ENCODE assay signal across 15 cellular contexts in genomic region chr1:68015369-68015768, GRCh38. TPM values are rescaled to one million over a fixed set of nuclear protein-coding genes. Genes with fewer than 3 reads are reported as not detected.
"Had no signal": no experiment of that assay in that cellular context is flagged by ENCODE, and none has a peak within 500 bp of the region (broad histone marks: within the 10 kb centered on the region; RNA-seq: fewer than 3 reads in every experiment).

No MANE protein-coding gene starts in this region.

- H3K4me3 ChIP-seq: gastrocnemius medialis had no signal

- ATAC-seq: effector memory CD8-positive, alpha-beta T cell; gastrocnemius medialis; left lobe of liver had no signal

- H3K27me3 ChIP-seq: brain microvascular endothelial cell, gastrocnemius medialis had no signal

- H3K36me3 ChIP-seq: brain microvascular endothelial cell, gastrocnemius medialis had no signal

- H3K9me3 ChIP-seq: gastrocnemius medialis had no signal

- H3K27ac ChIP-seq: brain microvascular endothelial cell, gastrocnemius medialis had no signal

- H3K4me1 ChIP-seq: gastrocnemius medialis had no signal

- DNase-seq: activated CD4-positive, alpha-beta T cell treated with anti-CD3 and anti-CD28 coated beads, Interleukin-2, amount 10 ng/mL, durations not matched to agents 7 days and 5 days; activated CD8-positive, alpha-beta memory T cell treated with anti-CD3 and anti-CD28 coated beads, Interleukin-2, amount 50 U/mL, for 48 hours; activated gamma-delta T cell treated with Interleukin-2 at 50 U/mL for 16 hours; amygdala; brain microvascular endothelial cell; cerebellar nuclear complex; effector memory CD8-positive, alpha-beta T cell; gastrocnemius medialis; islet precursor cell; naive B cell; stimulated activated CD4-positive, alpha-beta T cell treated with anti-CD3 and anti-CD28 coated beads, Interleukin-15, amount 100 ng/mL, for 24 hours; stimulated activated CD4-positive, alpha-beta T cell treated with anti-CD3 and anti-CD28 coated beads, Interleukin-4, amount 100 ng/mL, for 1 hour; stimulated activated naive CD4-positive, alpha-beta T cell treated with Interleukin-2 at 50 U/mL for 16 hours had no signal

RNA-seq across cellular contexts. Expression of gene DIRAS3, which starts 35.1 kb away (rescaled TPM):
- total RNA-seq: activated CD4-positive, alpha-beta T cell treated with anti-CD3 and anti-CD28 coated beads, Interleukin-2, amount 10 ng/mL, durations not matched to agents 7 days and 5 days; mononuclear cell had no signal
